In the genomic region with DNA sequence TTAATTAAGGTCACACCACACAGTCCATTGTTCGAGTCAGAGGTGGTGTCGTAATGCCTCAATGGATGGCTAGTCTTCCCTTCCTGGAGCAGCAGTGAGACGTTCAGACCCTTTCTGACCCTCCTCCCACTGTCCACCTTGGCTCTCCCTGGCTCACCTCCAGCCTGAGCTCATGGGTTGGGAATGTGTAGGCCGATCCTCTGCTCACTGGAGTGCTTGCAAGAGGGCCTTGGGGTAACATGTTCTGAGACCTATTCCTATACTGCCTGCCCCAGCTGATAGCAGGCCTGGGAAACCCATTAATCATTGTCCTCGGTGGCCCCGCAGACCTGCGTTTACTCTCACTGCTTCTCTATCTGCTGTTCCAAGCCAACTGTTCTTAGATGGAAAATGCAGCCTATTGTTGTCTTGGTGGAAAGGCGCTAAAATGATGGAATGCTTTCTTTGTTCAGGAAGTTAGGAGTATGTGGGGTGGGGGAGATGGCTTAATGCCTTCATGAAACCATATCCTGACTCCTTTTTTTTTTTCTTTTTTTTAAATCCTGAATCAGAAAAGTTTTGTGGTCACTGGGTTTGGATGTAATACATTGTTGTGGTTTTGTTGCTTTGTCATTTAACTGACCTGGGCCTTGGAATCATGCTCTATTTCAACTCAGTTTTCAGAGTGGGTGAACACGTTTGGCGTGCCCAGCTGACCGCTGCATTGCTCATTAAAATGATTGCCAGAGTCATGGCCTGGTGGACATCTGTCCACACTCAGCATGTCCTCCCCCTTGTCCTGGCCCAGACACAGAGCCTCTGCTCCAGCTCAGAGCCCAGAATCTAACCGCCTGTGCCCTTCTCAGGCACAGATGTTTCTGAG, we compare ENCODE assay signal across 9 cellular contexts.
DNase-seq lines count a peak whose midpoint lies in the region; ATAC-seq and TF ChIP-seq lines count a peak whose summit lies in the region.
"Had no signal": no experiment of that assay in that cellular context is flagged by ENCODE, and none has a peak within 500 bp of the region (broad histone marks: within the 10 kb centered on the region; RNA-seq: fewer than 3 reads in every experiment).

No MANE protein-coding gene starts in this region.

- 49 to 65% methylated on average over 11 to 12 of the region's 12 CpGs for WGBS in esophagus squamous epithelium, 2 donors

- intact Hi-C loops in PC-3 (cut with micrococcal nuclease) (loop anchor here (2.0 kb wide), 1 partner anchor 50 kb away; no protein-coding TSS in a partner anchor), esophagus squamous epithelium (cut with DNase I) (no loop called here), natural killer cell (cut with micrococcal nuclease) (no loop called here)

- H3K27ac Mint-ChIP-seq in progenitor cell of endocrine pancreas (peak overlapping the region; percentile 90), natural killer cell (no peak overlapping the region)
- H3K27ac Mint-ChIP-seq: stimulated activated naive CD8-positive, alpha-beta T cell treated with anti-CD3 and anti-CD28 coated beads, Interleukin-15, Interleukin-2, amounts not matched to agents 100 ng/mL and 50 ng/mL, for 24 hours had no signal

- H3K4me1 ChIP-seq in PC-3 (ENCODE audit: insufficient read depth, low read length), result peaks cover 46% of the 10 kb centered on the region
- peaks cover 0 to 42% (median 10%) of the 10 kb centered on the region in 3 donors for H3K4me1 ChIP-seq in esophagus squamous epithelium

- H3F3A ChIP-seq in PC-3 (ENCODE audit: low read length, unreplicated experiment), result no peaks in the 10 kb centered on the region

- H3K36me3 ChIP-seq in PC-3 (ENCODE audit: low read depth, low read length) (peaks cover 12% of the 10 kb centered on the region; the same call in 1 of the 2 replicates), esophagus squamous epithelium (no peaks in the 10 kb centered on the region)

- POLR2A ChIA-PET in PC-3 (lab: Charles Lee; ENCODE audit: unreplicated experiment), result interaction anchor here (0.5 to 0.8 kb wide), 6 partner anchors 9 to 1374 kb away, joined by 3 to 9 read pairs (median 5); partner anchors contain the start of genes EIF4G2 and MICAL2

- H3K36me3 Mint-ChIP-seq in progenitor cell of endocrine pancreas (ENCODE audit: insufficient read depth) (no peaks in the 10 kb centered on the region), natural killer cell (no peaks in the 10 kb centered on the region)

- peak overlapping the region; percentile 76 for H3K9ac ChIP-seq in PC-3 (ENCODE audit: low read length)

- ATAC-seq in PC-3 (peak; percentile 82), HG03108 (IDR thresholded peaks at IDR 0.05; ENCODE audit: unreplicated experiment) (no peak), natural killer cell (no peak), HG02981 (IDR thresholded peaks at IDR 0.05; ENCODE audit: unreplicated experiment) (no peak)

- peaks cover 24% of the 10 kb centered on the region for H3K4me1 Mint-ChIP-seq in progenitor cell of endocrine pancreas (ENCODE audit: low read depth)
- peaks cover 0 to 18% of the 10 kb centered on the region in 2 donors for H3K4me1 Mint-ChIP-seq in natural killer cell

- no peaks in the 10 kb centered on the region for H3K9me3 ChIP-seq in PC-3 (ENCODE audit: low read length)
- H3K9me3 ChIP-seq in esophagus squamous epithelium, result no peaks in the 10 kb centered on the region

- no peaks in the 10 kb centered on the region for H3K9me3 Mint-ChIP-seq in progenitor cell of endocrine pancreas (ENCODE audit: low read depth)
- H3K9me3 Mint-ChIP-seq in natural killer cell, result no peaks in the 10 kb centered on the region
- H3K9me3 Mint-ChIP-seq: stimulated activated naive CD8-positive, alpha-beta T cell treated with anti-CD3 and anti-CD28 coated beads, Interleukin-15, Interleukin-2, amounts not matched to agents 100 ng/mL and 50 ng/mL, for 24 hours had no signal

- DNase-seq in GM03348 (ENCODE audit: low spot score) (peak; percentile 93), PC-3 (peak; percentile 94), esophagus squamous epithelium (lab: John Stamatoyannopoulos, UW) (no peak), progenitor cell of endocrine pancreas (ENCODE audit: low spot score, unreplicated experiment) (no peak), natural killer cell (no peak)
- DNase-seq in activated naive CD4-positive, alpha-beta T cell treated with Interleukin-2 at 50 U/mL for 16 hours, result no peak

- TF ChIP-seq CTCF in PC-3 (conservative IDR thresholded peaks at IDR 0.05; ENCODE audit: low read depth, low read length) (no peak), esophagus squamous epithelium (IDR thresholded peaks at IDR 0.05) (no peak), progenitor cell of endocrine pancreas (IDR thresholded peaks at IDR 0.05; ENCODE audit: unreplicated experiment) (no peak), natural killer cell (IDR thresholded peaks at IDR 0.05) (no peak)

- H3K27me3 Mint-ChIP-seq in progenitor cell of endocrine pancreas (no peaks in the 10 kb centered on the region), natural killer cell (ENCODE audit: low read depth in 2 of 2) (peaks cover 0 to 2% of the 10 kb centered on the region in 2 donors)
- H3K27me3 Mint-ChIP-seq: stimulated activated naive CD8-positive, alpha-beta T cell treated with anti-CD3 and anti-CD28 coated beads, Interleukin-15, Interleukin-2, amounts not matched to agents 100 ng/mL and 50 ng/mL, for 24 hours had no signal

- H3K27ac ChIP-seq in PC-3 (ENCODE audit: low read length), result peak overlapping the region; percentile 98
- H3K27ac ChIP-seq in esophagus squamous epithelium, result peak overlapping the region in 3 of 4 donors; percentile 57 to 62 (median 57)

- TF ChIP-seq POLR2A in esophagus squamous epithelium (IDR thresholded peaks at IDR 0.05), result no peak

- H3K4me3 ChIP-seq in PC-3 (ENCODE audit: low read length) (peak overlapping the region; percentile 15; the same call in 1 of the 2 replicates), esophagus squamous epithelium (no peak overlapping the region)

- H3K27me3 ChIP-seq in PC-3 (ENCODE audit: low read length) (no peaks in the 10 kb centered on the region), esophagus squamous epithelium (no peaks in the 10 kb centered on the region)

- H3K4me3 Mint-ChIP-seq in progenitor cell of endocrine pancreas (ENCODE audit: low read depth) (no peak overlapping the region), natural killer cell (no peak overlapping the region)
- H3K4me3 Mint-ChIP-seq: stimulated activated naive CD8-positive, alpha-beta T cell treated with anti-CD3 and anti-CD28 coated beads, Interleukin-15, Interleukin-2, amounts not matched to agents 100 ng/mL and 50 ng/mL, for 24 hours had no signal

- BruUV-seq in PC-3 (replicated peaks; lab: Mats Ljungman, UMichigan), result no TSS peak

- no peaks in the 10 kb centered on the region for H3K9me2 ChIP-seq in PC-3 (replicated peaks; ENCODE audit: low read length)

- CTCF ChIA-PET in PC-3 (lab: Charles Lee), result interaction anchor here (0.6 kb wide), 2 partner anchors 20 to 57 kb away, joined by 3 to 5 read pairs; no protein-coding TSS in a partner anchor

- H2AFZ ChIP-seq in PC-3 (ENCODE audit: low read length), result no peak overlapping the region

- H4K20me1 ChIP-seq in PC-3 (ENCODE audit: low read length), result no peaks in the 10 kb centered on the region

- peaks cover 54% of the 10 kb centered on the region for H3K79me2 ChIP-seq in PC-3 (ENCODE audit: low read length)

- H3K4me2 ChIP-seq in PC-3 (ENCODE audit: low read length), result peak overlapping the region; percentile 74

Comparison
In these comparisons a context has a peak if more than half of its experiments do, and no peak if none do; other contexts are left out.
1. DNase-seq: peak in GM03348 (single experiment) and PC-3 (single experiment); none in esophagus squamous epithelium (single experiment), progenitor cell of endocrine pancreas (single experiment), natural killer cell (single experiment) and activated naive CD4-positive, alpha-beta T cell treated with Interleukin-2 at 50 U/mL for 16 hours (single experiment).